In the genomic region with DNA sequence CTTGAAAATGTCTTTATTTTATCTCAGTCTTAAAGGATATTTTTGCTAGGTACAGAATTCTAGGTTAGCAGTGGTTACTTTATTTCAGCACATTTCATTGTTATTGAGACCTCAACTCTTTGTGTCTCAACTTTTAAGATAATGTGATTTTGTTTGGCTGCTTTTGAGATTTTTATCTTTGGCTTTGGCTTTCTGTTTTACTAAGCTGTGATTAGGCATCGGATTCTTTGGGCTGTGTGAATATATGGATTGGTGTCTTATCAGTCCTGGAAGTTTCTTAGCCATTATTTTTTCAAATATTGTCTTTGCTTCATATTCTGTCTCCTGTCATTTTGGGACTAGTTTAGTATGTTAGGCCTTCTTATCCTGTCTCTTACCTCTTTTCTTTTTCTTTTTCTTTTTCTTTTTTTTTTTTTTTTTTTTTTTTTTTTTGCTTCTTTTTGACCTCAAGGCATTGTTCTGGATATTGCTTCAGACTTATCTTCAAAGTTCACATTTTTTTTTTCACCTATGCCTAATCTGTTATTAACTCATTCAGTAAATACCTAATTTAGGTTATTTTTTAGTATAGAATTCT, we compare ENCODE assay signal across 21 cellular contexts.
"Had no signal": no experiment of that assay in that cellular context is flagged by ENCODE, and none has a peak within 500 bp of the region (broad histone marks: within the 10 kb centered on the region; RNA-seq: fewer than 3 reads in every experiment).

No MANE protein-coding gene starts in this region.

- DNase-seq: cortex of kidney; dorsolateral prefrontal cortex; effector CD8-positive, alpha-beta T cell; foreskin melanocyte; heart left ventricle; hippocampal formation; left colon; left ventricle myocardium superior; naive thymus-derived CD4-positive, alpha-beta T cell; nephron progenitor cell; ovary; sigmoid colon; stimulated activated CD4-positive, alpha-beta T cell treated with anti-CD3 and anti-CD28 coated beads, Interleukin-12 subunit alpha, Interleukin-12 subunit beta, amount 100 ng/mL, for 4 hours; stimulated activated naive CD4-positive, alpha-beta T cell; stomach; substantia nigra; transverse colon had no signal

- H3K4me3 Mint-ChIP-seq: nephron progenitor cell had no signal

- H3K27me3 Mint-ChIP-seq: naive thymus-derived CD4-positive, alpha-beta T cell had no signal

- H3K27ac ChIP-seq: heart left ventricle, ovary, right atrium auricular region, sigmoid colon, skin epidermis, stomach, thoracic aorta, transverse colon had no signal

- H3K36me3 ChIP-seq: heart left ventricle, ovary, right atrium auricular region, sigmoid colon, stomach, thoracic aorta, transverse colon had no signal

- H3K4me3 ChIP-seq: dorsolateral prefrontal cortex, heart left ventricle, lung, ovary, right atrium auricular region, sigmoid colon, skin epidermis, stomach, thoracic aorta, transverse colon had no signal

- H3K27ac Mint-ChIP-seq: nephron progenitor cell had no signal

- H3K27me3 ChIP-seq: dorsolateral prefrontal cortex, heart left ventricle, ovary, right atrium auricular region, sigmoid colon, stomach, transverse colon had no signal

- H3K9me3 ChIP-seq: ovary, right atrium auricular region, sigmoid colon, stomach, thoracic aorta, transverse colon had no signal

- ATAC-seq: heart left ventricle; left colon; left ventricle myocardium superior; naive thymus-derived CD4-positive, alpha-beta T cell had no signal
